In the genomic region with DNA sequence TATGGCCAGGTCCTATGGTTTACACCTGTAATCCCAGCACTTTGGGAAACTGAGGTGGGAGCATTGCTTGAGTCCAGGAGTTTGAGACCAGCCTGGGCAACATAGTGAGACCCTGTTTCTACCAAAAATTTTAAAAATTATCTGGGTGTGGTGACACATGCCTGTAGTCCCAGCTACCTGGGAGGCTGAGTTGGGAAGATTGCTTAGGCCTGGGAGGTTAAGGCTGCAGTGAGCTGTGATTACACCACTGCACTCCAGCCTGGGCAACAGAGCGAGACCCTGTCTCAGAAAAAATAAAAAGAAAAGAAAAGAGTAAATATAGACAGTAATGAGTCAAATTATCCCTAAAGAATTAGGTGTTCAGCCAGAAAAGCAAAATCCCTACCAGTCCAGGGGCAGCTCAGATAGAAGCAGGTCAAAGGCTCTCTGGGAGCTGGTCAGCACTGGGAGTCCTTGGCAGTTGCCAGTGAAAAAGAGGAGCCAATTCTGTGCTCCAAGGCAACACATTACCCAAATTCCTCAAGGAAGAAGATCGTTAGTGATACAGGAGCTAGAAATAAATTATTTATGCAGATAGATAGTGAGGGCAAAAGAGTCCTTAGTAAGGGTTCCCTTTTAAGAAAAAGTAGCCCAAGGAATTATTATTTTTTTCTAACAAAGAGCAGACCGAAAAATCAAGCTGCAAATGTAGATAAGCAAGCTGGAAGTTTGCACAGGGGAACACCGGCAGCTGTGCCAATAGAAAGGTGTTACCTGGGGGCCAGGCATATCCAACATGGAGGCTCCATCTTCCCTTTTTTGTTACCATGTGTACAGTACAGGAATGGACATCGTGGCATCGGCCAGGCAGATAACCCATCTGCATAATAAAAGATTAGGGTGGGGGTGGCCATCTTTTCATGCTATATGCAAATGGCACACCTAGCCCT, we compare ENCODE assay signal across 23 cellular contexts.
"Had no signal": no experiment of that assay in that cellular context is flagged by ENCODE, and none has a peak within 500 bp of the region (broad histone marks: within the 10 kb centered on the region; RNA-seq: fewer than 3 reads in every experiment).

No MANE protein-coding gene starts in this region.

- H3K36me3 Mint-ChIP-seq: activated naive CD4-positive, alpha-beta T cell treated with anti-CD3 and anti-CD28 coated beads, Interleukin-2, amount 10 ng/mL, durations not matched to agents 7 days and 5 days; T-cell had no signal

- DNase-seq: activated CD4-positive, alpha-beta T cell treated with anti-CD3 and anti-CD28 coated beads, Interleukin-2, amount 50 U/mL, for 48 hours; activated naive CD4-positive, alpha-beta T cell treated with anti-CD3 and anti-CD28 coated beads, Interleukin-2, amount 10 ng/mL, durations not matched to agents 7 days and 5 days; activated T-cell treated with anti-CD3 and anti-CD28 coated beads for 4 hours; aorta; brain microvascular endothelial cell; colonic mucosa; endodermal cell; foreskin melanocyte; glutamatergic neuron; hippocampal formation; islet precursor cell; midbrain; posterior cingulate gyrus; stimulated activated CD4-positive, alpha-beta T cell treated with anti-CD3 and anti-CD28 coated beads, Interleukin-2, amount 100 ng/mL, for 24 hours; T-cell; transverse colon had no signal

- H3K4me1 Mint-ChIP-seq: activated T-helper 17 cell treated with anti-CD3 and anti-CD28 coated beads, Interleukin-2, amount 50 U/mL, for 72 hours; central memory CD8-positive, alpha-beta T cell had no signal

- H3K27ac Mint-ChIP-seq: activated naive CD4-positive, alpha-beta T cell treated with anti-CD3 and anti-CD28 coated beads, Interleukin-2, amount 10 ng/mL, durations not matched to agents 7 days and 5 days; activated T-helper 17 cell treated with anti-CD3 and anti-CD28 coated beads, Interleukin-2, amount 50 U/mL, for 72 hours; nephron; stimulated activated naive CD8-positive, alpha-beta T cell treated with anti-CD3 and anti-CD28 coated beads, Interleukin-15, Interleukin-2, amounts not matched to agents 100 ng/mL and 50 ng/mL, for 24 hours; T-cell had no signal

- ATAC-seq: activated T-helper 17 cell treated with anti-CD3 and anti-CD28 coated beads, Interleukin-2, amount 50 U/mL, for 72 hours; T-cell had no signal

- H3K4me3 ChIP-seq: colonic mucosa, lung, transverse colon, vagina had no signal

- H3K27ac ChIP-seq: brain microvascular endothelial cell, colonic mucosa, transverse colon, vagina, VCaP had no signal

- H3K4me3 Mint-ChIP-seq: activated naive CD4-positive, alpha-beta T cell treated with anti-CD3 and anti-CD28 coated beads, Interleukin-2, amount 10 ng/mL, durations not matched to agents 7 days and 5 days; activated T-helper 17 cell treated with anti-CD3 and anti-CD28 coated beads, Interleukin-2, amount 50 U/mL, for 72 hours; central memory CD8-positive, alpha-beta T cell; endodermal cell; nephron; stimulated activated naive CD8-positive, alpha-beta T cell treated with anti-CD3 and anti-CD28 coated beads, Interleukin-15, Interleukin-2, amounts not matched to agents 100 ng/mL and 50 ng/mL, for 24 hours; T-cell had no signal

- H3K27me3 Mint-ChIP-seq: central memory CD8-positive, alpha-beta T cell; T-cell had no signal

- H3K9me3 Mint-ChIP-seq: activated naive CD4-positive, alpha-beta T cell treated with anti-CD3 and anti-CD28 coated beads, Interleukin-2, amount 10 ng/mL, durations not matched to agents 7 days and 5 days; activated T-helper 17 cell treated with anti-CD3 and anti-CD28 coated beads, Interleukin-2, amount 50 U/mL, for 72 hours; central memory CD8-positive, alpha-beta T cell; endodermal cell; nephron; stimulated activated naive CD8-positive, alpha-beta T cell treated with anti-CD3 and anti-CD28 coated beads, Interleukin-15, Interleukin-2, amounts not matched to agents 100 ng/mL and 50 ng/mL, for 24 hours; T-cell had no signal
